Comparison of ENCODE assay signal across 9 cellular contexts in the genomic region with DNA sequence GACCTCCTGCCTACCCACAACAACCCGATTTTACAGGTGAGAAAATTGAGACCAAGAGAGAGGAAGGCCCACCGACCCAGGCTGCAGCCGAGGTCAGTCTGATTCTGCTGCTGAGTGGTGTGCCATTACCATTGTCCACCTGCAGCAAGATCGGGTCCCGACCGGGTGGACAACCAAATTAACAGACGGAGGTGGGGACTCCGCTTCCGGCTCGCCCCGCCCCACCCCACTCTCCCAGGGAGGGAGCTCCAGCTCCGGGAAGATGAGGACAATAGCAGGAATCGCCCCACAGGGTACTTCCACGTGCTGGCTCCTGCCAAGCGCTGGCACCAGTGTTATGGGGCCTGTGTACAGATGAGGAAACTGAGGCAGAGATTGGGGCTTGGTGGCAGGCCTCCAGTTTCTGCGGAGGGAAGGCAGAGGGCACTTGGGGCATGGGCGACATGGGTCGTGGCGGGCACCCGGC. TPM values are rescaled to one million over a fixed set of nuclear protein-coding genes. Genes with fewer than 3 reads are reported as not detected.
DNase-seq lines count a peak whose midpoint lies in the region; ATAC-seq and TF ChIP-seq lines count a peak whose summit lies in the region.
"Had no signal": no experiment of that assay in that cellular context is flagged by ENCODE, and none has a peak within 500 bp of the region (broad histone marks: within the 10 kb centered on the region; RNA-seq: fewer than 3 reads in every experiment).

No MANE protein-coding gene starts in this region.

- peak overlapping the region in 1 of 2 donors; percentile 38 for H3K4me3 ChIP-seq in CD4-positive, alpha-beta memory T cell (ENCODE audit: low read length in 2 of 2)
- peak overlapping the region; percentile 44 for H3K4me3 ChIP-seq in RWPE2 (ENCODE audit: severe bottlenecking)
- H3K4me3 ChIP-seq in fibroblast of the aortic adventitia (ENCODE audit: low read depth, low read length) = peak overlapping the region; percentile 99
- peak overlapping the region; percentile 47 for H3K4me3 ChIP-seq in ovary

- CTCF ChIA-PET in CD4-positive, alpha-beta memory T cell (lab: Charles Lee; ENCODE audit: partially characterized antibody) = no interaction called here

- no peak overlapping the region for H3K27ac ChIP-seq in CD4-positive, alpha-beta memory T cell (ENCODE audit: low read depth, low read length)
- H3K27ac ChIP-seq in RWPE2 (ENCODE audit: poor library complexity, severe bottlenecking) (peak overlapping the region; percentile 8), ovary (no peak overlapping the region)

- H3K27me3 Mint-ChIP-seq in CD4-positive, alpha-beta memory T cell = peaks cover 10 to 24% of the 10 kb centered on the region in 2 donors

- H3K4me3 Mint-ChIP-seq in CD4-positive, alpha-beta memory T cell = peak overlapping the region; percentile 27 to 84 (median 58)

- ATAC-seq in RWPE2 (ENCODE audit: low read depth) = no peak
- no peak for ATAC-seq in HG02973 (IDR thresholded peaks at IDR 0.05; ENCODE audit: unreplicated experiment)

- TF ChIP-seq EP300 in ovary (IDR thresholded peaks at IDR 0.05) = no peak

- H3K4me1 ChIP-seq in CD4-positive, alpha-beta memory T cell (ENCODE audit: insufficient read depth, low read length) = peaks cover 5% of the 10 kb centered on the region
- H3K4me1 ChIP-seq in RWPE2 (ENCODE audit: insufficient read depth, poor library complexity, severe bottlenecking) = peaks cover 2% of the 10 kb centered on the region
- peaks cover 5% of the 10 kb centered on the region for H3K4me1 ChIP-seq in ovary (ENCODE audit: insufficient read depth)

- WGBS in ovary, 3 donors = 5 to 8% (median 8%) methylated on average over 17 to 20 of the region's 20 CpGs

- POLR2A ChIA-PET in CD4-positive, alpha-beta memory T cell (lab: Charles Lee; ENCODE audit: partially characterized antibody) = no interaction called here

- no peaks in the 10 kb centered on the region for H3K36me3 Mint-ChIP-seq in CD4-positive, alpha-beta memory T cell

- no peaks in the 10 kb centered on the region for H3K9me3 Mint-ChIP-seq in CD4-positive, alpha-beta memory T cell

- peaks cover 2 to 11% (median 6%) of the 10 kb centered on the region in 4 donors for H3K4me1 Mint-ChIP-seq in CD4-positive, alpha-beta memory T cell

- H3K36me3 ChIP-seq in CD4-positive, alpha-beta memory T cell (ENCODE audit: insufficient read depth, low read length) = no peaks in the 10 kb centered on the region
- H3K36me3 ChIP-seq in RWPE2 (ENCODE audit: low read depth) = no peaks in the 10 kb centered on the region
- no peaks in the 10 kb centered on the region for H3K36me3 ChIP-seq in ovary

- peak overlapping the region in 2 of 7 donors; percentile 13 to 24 for H3K27ac Mint-ChIP-seq in CD4-positive, alpha-beta memory T cell

- peaks cover 9% of the 10 kb centered on the region for H3K27me3 ChIP-seq in CD4-positive, alpha-beta memory T cell (ENCODE audit: insufficient read depth, low read length)
- H3K27me3 ChIP-seq in RWPE2 (ENCODE audit: insufficient read depth, poor library complexity, severe bottlenecking) (no peaks in the 10 kb centered on the region), ovary (no peaks in the 10 kb centered on the region)

- no peak for TF ChIP-seq POLR2A in ovary (IDR thresholded peaks at IDR 0.05)

- no peak for TF ChIP-seq CTCF in RWPE2 (IDR thresholded peaks at IDR 0.05; ENCODE audit: poor library complexity, severe bottlenecking)
- TF ChIP-seq CTCF in fibroblast of the aortic adventitia (IDR thresholded peaks at IDR 0.05; ENCODE audit: insufficient read depth, low read length) = no peak
- TF ChIP-seq CTCF in ovary (IDR thresholded peaks at IDR 0.05) = no peak

- intact Hi-C loops in CD4-positive, alpha-beta memory T cell (cut with micrococcal nuclease) = no loop called here
- intact Hi-C loops in ovary (cut with DNase I) = no loop called here

- no peak for DNase-seq in CD4-positive, alpha-beta memory T cell
- no peak for DNase-seq in RWPE2 (ENCODE audit: low spot score)
- DNase-seq in fibroblast of the aortic adventitia (ENCODE audit: low read depth) = no peak
- peak in 1 of 5 donors; percentile 38 for DNase-seq in ovary
- DNase-seq in midbrain (lab: John Stamatoyannopoulos, UW) = no peak
- DNase-seq in stimulated activated CD4-positive, alpha-beta T cell treated with anti-CD3 and anti-CD28 coated beads, Interleukin-12 subunit alpha, Interleukin-12 subunit beta, amount 100 ng/mL, for 4 hours = no peak
- no peak for DNase-seq in NCI-H1092 treated with DMSO at 0.1 percent for 48 hours (lab: John Stamatoyannopoulos, UW)
- DNase-seq: cortex of kidney had no signal

- no peaks in the 10 kb centered on the region for H3K9me3 ChIP-seq in CD4-positive, alpha-beta memory T cell (ENCODE audit: control insufficient read depth in 1 of 2, low read length in 2 of 2)
- H3K9me3 ChIP-seq in RWPE2 (ENCODE audit: severe bottlenecking) = no peaks in the 10 kb centered on the region
- H3K9me3 ChIP-seq in ovary = no peaks in the 10 kb centered on the region

RNA-seq across cellular contexts. Expression of a gene that starts 0.4 kb away (rescaled TPM):
- not detected for total RNA-seq in CD4-positive, alpha-beta memory T cell
- under 1 TPM; 0.10 to 0.24 TPM for polyA plus RNA-seq in CD4-positive, alpha-beta memory T cell
- total RNA-seq in fibroblast of the aortic adventitia (ENCODE audit: low replicate concordance) (22.1 and 183 TPM in 2 replicates), ovary (1 to 10 TPM in 6 of 7 donors, under 1 TPM in 1; 0.81 to 8.3 (median 2.3) TPM)
- polyA plus RNA-seq in ovary = 10 to 100 TPM in 1 of 2 donors, 1 to 10 TPM in 1; 2.4 to 26.9 TPM

RNA-seq across cellular contexts. Expression of a gene that starts 12.5 kb away (rescaled TPM):
- total RNA-seq in CD4-positive, alpha-beta memory T cell = not detected
- polyA plus RNA-seq in CD4-positive, alpha-beta memory T cell = not detected
- not detected in 2 replicates for total RNA-seq in fibroblast of the aortic adventitia (ENCODE audit: low replicate concordance)
- under 1 TPM in 1 of 7 donors, not detected in 6; 0.62 TPM for total RNA-seq in ovary
- under 1 TPM in 1 of 2 donors, not detected in 1; 0.02 TPM for polyA plus RNA-seq in ovary

RNA-seq across cellular contexts. Expression of a gene that starts 38.6 kb away (rescaled TPM):
- total RNA-seq in CD4-positive, alpha-beta memory T cell = 100 to 1,000 TPM; 927 to 960 TPM
- 10 to 100 TPM in 1 of 2 donors, 1 to 10 TPM in 1; 10.0 to 44.3 TPM for polyA plus RNA-seq in CD4-positive, alpha-beta memory T cell
- 322 and 701 TPM in 2 replicates for total RNA-seq in fibroblast of the aortic adventitia (ENCODE audit: low replicate concordance)
- 100 to 1,000 TPM; 435 to 602 (median 515) TPM for total RNA-seq in ovary
- polyA plus RNA-seq in ovary = 100 to 1,000 TPM; 215 to 412 TPM
